In the genomic region with DNA sequence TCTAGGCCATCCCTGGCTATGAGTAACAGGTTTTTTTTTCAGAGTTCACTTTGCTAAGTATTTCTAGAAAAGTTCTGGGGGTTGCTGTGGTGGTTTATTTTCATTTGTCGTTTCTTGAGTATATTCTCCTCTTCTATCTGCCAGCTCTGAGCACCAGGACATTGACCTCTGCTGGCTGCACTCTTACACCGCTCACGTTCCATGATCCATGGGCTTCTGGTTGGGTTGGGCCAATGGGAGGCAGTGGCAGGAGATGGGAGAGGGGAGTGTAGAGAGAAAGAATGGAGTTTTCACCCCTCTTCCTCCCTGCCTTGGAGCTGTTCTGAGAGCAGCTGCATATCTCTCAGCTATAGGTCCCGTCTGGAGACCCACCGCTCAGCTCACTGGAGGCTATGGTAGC, we compare ENCODE assay signal across 1 cellular context.
TF ChIP-seq lines count a peak whose summit lies in the region.

No MANE protein-coding gene starts in this region.

TF ChIP-seq in HepG2, 621 proteins besides CTCF, POLR2A, EP300 and RAD21 (continued from another document):
- TF ChIP-seq, protein P1, sequence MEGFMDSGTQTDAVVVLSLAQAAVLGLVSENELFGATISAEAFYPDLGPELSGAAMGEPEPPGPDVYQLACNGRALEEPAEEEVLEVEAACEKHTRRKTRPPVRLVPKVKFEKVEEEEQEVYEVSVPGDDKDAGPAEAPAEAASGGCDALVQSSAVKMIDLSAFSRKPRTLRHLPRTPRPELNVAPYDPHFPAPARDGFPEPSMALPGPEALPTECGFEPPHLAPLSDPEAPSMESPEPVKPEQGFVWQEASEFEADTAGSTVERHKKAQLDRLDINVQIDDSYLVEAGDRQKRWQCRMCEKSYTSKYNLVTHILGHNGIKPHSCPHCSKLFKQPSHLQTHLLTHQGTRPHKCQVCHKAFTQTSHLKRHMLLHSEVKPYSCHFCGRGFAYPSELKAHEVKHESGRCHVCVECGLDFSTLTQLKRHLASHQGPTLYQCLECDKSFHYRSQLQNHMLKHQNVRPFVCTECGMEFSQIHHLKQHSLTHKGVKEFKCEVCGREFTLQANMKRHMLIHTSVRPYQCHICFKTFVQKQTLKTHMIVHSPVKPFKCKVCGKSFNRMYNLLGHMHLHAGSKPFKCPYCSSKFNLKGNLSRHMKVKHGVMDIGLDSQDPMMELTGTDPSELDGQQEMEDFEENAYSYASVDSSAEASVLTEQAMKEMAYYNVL (CRISPR knock-in tag; IDR thresholded peaks at IDR 0.05; ENCODE audit: borderline replicate concordance), result no peak
- TF ChIP-seq MAFG (CRISPR knock-in tag; IDR thresholded peaks at IDR 0.05) (no peak), ZNF563 (CRISPR knock-in tag; IDR thresholded peaks at IDR 0.05) (no peak), AGO1 (IDR thresholded peaks at IDR 0.05; ENCODE audit: low read depth, low read length, poor library complexity, severe bottlenecking) (no peak), NFIB (CRISPR knock-in tag; IDR thresholded peaks at IDR 0.05; ENCODE audit: borderline replicate concordance) (no peak)
- TF ChIP-seq, protein P2, sequence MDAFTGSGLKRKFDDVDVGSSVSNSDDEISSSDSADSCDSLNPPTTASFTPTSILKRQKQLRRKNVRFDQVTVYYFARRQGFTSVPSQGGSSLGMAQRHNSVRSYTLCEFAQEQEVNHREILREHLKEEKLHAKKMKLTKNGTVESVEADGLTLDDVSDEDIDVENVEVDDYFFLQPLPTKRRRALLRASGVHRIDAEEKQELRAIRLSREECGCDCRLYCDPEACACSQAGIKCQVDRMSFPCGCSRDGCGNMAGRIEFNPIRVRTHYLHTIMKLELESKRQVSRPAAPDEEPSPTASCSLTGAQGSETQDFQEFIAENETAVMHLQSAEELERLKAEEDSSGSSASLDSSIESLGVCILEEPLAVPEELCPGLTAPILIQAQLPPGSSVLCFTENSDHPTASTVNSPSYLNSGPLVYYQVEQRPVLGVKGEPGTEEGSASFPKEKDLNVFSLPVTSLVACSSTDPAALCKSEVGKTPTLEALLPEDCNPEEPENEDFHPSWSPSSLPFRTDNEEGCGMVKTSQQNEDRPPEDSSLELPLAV (CRISPR knock-in tag; conservative IDR thresholded peaks at IDR 0.05; ENCODE audit: low read depth), result no peak
- TF ChIP-seq, protein P3, sequence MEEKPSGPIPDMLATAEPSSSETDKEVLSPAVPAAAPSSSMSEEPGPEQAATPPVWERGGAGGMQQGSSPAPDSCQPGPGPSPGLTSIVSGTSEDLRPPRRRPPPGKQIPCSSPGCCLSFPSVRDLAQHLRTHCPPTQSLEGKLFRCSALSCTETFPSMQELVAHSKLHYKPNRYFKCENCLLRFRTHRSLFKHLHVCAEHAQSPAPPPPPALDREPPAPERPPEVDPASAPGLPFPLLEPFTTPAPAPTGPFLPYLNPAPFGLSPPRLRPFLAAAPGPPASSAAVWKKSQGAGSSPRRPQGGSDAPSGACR (CRISPR knock-in tag; IDR thresholded peaks at IDR 0.05), result no peak
- TF ChIP-seq, protein P4, sequence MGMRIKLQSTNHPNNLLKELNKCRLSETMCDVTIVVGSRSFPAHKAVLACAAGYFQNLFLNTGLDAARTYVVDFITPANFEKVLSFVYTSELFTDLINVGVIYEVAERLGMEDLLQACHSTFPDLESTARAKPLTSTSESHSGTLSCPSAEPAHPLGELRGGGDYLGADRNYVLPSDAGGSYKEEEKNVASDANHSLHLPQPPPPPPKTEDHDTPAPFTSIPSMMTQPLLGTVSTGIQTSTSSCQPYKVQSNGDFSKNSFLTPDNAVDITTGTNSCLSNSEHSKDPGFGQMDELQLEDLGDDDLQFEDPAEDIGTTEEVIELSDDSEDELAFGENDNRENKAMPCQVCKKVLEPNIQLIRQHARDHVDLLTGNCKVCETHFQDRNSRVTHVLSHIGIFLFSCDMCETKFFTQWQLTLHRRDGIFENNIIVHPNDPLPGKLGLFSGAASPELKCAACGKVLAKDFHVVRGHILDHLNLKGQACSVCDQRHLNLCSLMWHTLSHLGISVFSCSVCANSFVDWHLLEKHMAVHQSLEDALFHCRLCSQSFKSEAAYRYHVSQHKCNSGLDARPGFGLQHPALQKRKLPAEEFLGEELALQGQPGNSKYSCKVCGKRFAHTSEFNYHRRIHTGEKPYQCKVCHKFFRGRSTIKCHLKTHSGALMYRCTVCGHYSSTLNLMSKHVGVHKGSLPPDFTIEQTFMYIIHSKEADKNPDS (CRISPR knock-in tag; IDR thresholded peaks at IDR 0.05), result no peak
